ENCODE assay signal across 9 cellular contexts in the genomic region with DNA sequence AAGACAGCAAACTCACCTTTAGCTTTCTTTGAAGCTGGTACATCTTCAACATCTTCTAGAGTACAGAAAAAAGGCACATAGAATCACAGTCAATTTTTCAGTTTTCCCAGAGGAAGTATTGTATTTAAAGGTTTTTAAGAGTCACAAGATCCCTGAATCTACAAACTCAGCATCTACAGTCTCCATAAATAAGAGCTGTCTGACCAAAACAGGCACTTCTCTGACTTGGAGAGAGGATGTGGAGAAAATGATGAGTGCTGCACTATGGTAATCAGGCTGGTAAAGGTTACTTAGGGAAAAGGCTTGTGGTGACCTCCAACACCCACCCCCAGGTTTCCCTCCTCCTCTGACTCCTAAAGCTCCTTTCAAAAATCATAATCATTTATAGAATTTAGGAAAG.
"Had no signal": no experiment of that assay in that cellular context is flagged by ENCODE, and none has a peak within 500 bp of the region (broad histone marks: within the 10 kb centered on the region; RNA-seq: fewer than 3 reads in every experiment).

No MANE protein-coding gene starts in this region.

- H2AFZ ChIP-seq: GM23248, GM23338 had no signal

- H3K27ac ChIP-seq: GM23248 had no signal

- ATAC-seq: GM23338, HCT116 had no signal

- H3K4me1 ChIP-seq: HAP-1 had no signal

- H3K36me3 ChIP-seq: HAP-1 had no signal

- H3K9ac ChIP-seq: GM23248 had no signal

- DNase-seq: GM23248, GOT3, H7, H9, HCEC 1CT, HFFc6 had no signal

- H3K4me3 ChIP-seq: GM23248, GM23338, HAP-1 had no signal

- H3K9me3 ChIP-seq: HAP-1 had no signal

- H3K4me2 ChIP-seq: GM23338 had no signal
